ENCODE assay signal across 29 cellular contexts in the genomic region with DNA sequence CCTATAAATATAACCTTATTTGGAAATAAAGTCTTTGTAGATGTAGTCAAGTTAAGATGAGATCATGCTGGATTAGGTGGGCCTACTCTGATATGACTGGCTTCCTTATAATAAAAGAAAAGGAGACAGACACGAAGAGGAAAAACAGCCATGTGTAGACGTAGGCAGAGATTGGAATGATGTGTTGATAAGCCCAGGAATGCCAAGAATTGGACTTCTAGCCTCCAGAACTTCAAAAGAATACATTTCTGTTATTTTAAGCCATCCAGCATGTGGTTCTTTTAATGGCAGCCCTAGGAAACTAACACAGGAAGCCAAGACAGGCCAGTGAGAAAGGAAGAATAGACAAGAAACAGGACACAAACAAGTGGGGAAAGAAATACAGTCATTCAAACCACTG.
DNase-seq lines count a peak whose midpoint lies in the region; ATAC-seq and TF ChIP-seq lines count a peak whose summit lies in the region.
"Had no signal": no experiment of that assay in that cellular context is flagged by ENCODE, and none has a peak within 500 bp of the region (broad histone marks: within the 10 kb centered on the region; RNA-seq: fewer than 3 reads in every experiment).

No MANE protein-coding gene starts in this region.

- DNase-seq in EL = peak; percentile 37
- peak in 1 of 2 experiments; percentile 40 for DNase-seq in SJSA1 (ENCODE audit: low read depth in 1 of 2, low spot score in 2 of 2)
- peak; percentile 30 for DNase-seq in glomerular visceral epithelial cell (ENCODE audit: extremely low spot score)
- peak; percentile 86 for DNase-seq in retinal pigment epithelial cell (ENCODE audit: low read depth)
- no peak for DNase-seq in SIG-M5 (lab: John Stamatoyannopoulos, UW)
- DNase-seq in hepatic stellate cell (ENCODE audit: low spot score) = no peak
- DNase-seq: activated CD4-positive, alpha-beta T cell treated with anti-CD3 and anti-CD28 coated beads, Interleukin-2, amount 10 ng/mL, durations not matched to agents 7 days and 5 days; activated naive CD4-positive, alpha-beta T cell treated with anti-CD3 and anti-CD28 coated beads, Interleukin-2, amount 10 ng/mL, durations not matched to agents 7 days and 5 days; activated T-cell treated with anti-CD3 and anti-CD28 coated beads, Interleukin-2, amount 50 U/mL, for 48 hours; amygdala; cortex of kidney; effector memory CD8-positive, alpha-beta T cell; foreskin keratinocyte; heart right ventricle; mesendoderm; naive B cell; NCI-H1105 treated with DMSO at 0.1 percent for 48 hours; NCI-H1930; NCI-H524 treated with DMSO at 0.1 percent for 48 hours; occipital lobe; SHP77; stomach; tibial artery had no signal

- no peaks in the 10 kb centered on the region for H3K27me3 ChIP-seq in SJSA1 (replicated peaks)
- H3K27me3 ChIP-seq: cardiac muscle cell, heart right ventricle, stomach, tibial artery had no signal

- H3K9me3 ChIP-seq in SJSA1 (replicated peaks) = no peaks in the 10 kb centered on the region
- H3K9me3 ChIP-seq: heart right ventricle, stomach, tibial artery had no signal

- TF ChIP-seq CTCF in retinal pigment epithelial cell (conservative IDR thresholded peaks at IDR 0.05; ENCODE audit: low read depth, low read length) = no peak

- ATAC-seq in GM18873 (IDR thresholded peaks at IDR 0.05; ENCODE audit: low FRiP score, unreplicated experiment) = no peak
- ATAC-seq: effector memory CD8-positive, alpha-beta T cell; esophagus mucosa; foreskin keratinocyte; GM12878; heart right ventricle; WTC11 had no signal

- H3K36me3 ChIP-seq in SJSA1 = no peaks in the 10 kb centered on the region
- H3K36me3 ChIP-seq: cardiac muscle cell, heart right ventricle, stomach, tibial artery had no signal

- peaks cover 9% of the 10 kb centered on the region for H3K4me1 ChIP-seq in SJSA1 (replicated peaks)
- H3K4me1 ChIP-seq: foreskin keratinocyte, tibial artery had no signal

- H3K4me3 ChIP-seq in SJSA1 (no peak overlapping the region), retinal pigment epithelial cell (ENCODE audit: low read length) (no peak overlapping the region)
- H3K4me3 ChIP-seq: cardiac muscle cell, GM12878, heart right ventricle, stomach, tibial artery had no signal

- peak overlapping the region; percentile 40; the same call in 1 of the 2 replicates for H3K27ac ChIP-seq in SJSA1
- H3K27ac ChIP-seq: C4-2B, cardiac muscle cell, foreskin keratinocyte, heart right ventricle, stomach, tibial artery had no signal

Comparison
In these comparisons a context has a peak if more than half of its experiments do, and no peak if none do; other contexts are left out.
1. DNase-seq: peak in EL (single experiment), glomerular visceral epithelial cell (single experiment) and retinal pigment epithelial cell (single experiment); none in SIG-M5 (single experiment) and hepatic stellate cell (single experiment).